Comparison of ENCODE assay signal across 8 cellular contexts in the genomic region with DNA sequence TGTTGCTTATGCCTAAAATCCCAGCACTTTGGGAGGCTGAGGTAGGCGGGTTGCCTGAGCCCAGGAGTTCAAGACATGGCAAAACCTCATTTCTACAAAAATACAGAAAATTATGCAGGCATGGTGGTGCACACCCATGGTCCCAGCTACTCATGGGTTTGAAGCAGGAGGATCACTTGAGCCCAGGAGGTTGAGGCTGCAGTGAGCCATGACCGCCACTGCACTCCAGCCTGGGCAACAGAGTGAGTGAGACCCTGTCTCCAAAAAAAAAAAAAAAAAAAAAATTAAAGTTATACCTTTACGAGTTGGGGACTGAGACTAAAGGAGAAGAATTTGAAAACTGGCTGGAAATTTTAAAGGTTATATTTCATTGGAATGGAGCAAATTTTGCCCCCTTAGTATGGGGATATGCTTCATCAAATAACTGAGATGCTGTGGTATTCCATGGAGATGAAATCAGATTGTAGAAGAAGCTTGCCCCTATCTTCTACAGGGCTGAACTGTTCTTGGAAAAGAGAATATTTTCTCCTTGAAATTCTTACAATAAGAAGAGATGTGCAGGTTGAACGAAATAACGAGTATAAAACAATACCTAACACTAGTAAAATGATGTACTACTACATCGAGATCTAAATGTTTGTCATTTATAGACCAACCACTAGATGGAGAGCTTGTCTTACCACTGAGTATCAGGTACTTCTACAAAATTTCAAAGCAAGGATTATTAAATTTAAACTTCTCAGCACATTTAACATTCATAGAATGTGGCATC. TPM values are rescaled to one million over a fixed set of nuclear protein-coding genes. Genes with fewer than 3 reads are reported as not detected.
DNase-seq lines count a peak whose midpoint lies in the region; ATAC-seq and TF ChIP-seq lines count a peak whose summit lies in the region.

No MANE protein-coding gene starts in this region.

- no peak overlapping the region for H2AFZ ChIP-seq in KMS-11 (ENCODE audit: low read depth)

- no peak overlapping the region for H3K27ac ChIP-seq in KMS-11
- H3K27ac ChIP-seq in RWPE1: no peak overlapping the region

- no peak overlapping the region for H3K9ac ChIP-seq in KMS-11

- H3K36me3 ChIP-seq in KMS-11 (ENCODE audit: insufficient read depth): no peaks in the 10 kb centered on the region

- H3K27me3 Mint-ChIP-seq in endothelial cell (ENCODE audit: unreplicated experiment) (no peaks in the 10 kb centered on the region), nephron (ENCODE audit: low read depth) (no peaks in the 10 kb centered on the region)
- H3K27me3 Mint-ChIP-seq in activated T-cell treated with anti-CD3 and anti-CD28 coated beads, Interleukin-2, amount 50 U/mL, for 24 hours: no peaks in the 10 kb centered on the region

- H3K4me2 ChIP-seq in KMS-11: no peak overlapping the region

- CTCF ChIA-PET in RWPE1 (lab: Yijun Ruan, JAX): interaction anchor here (0.6 to 0.8 kb wide), 5 partner anchors 9 to 1391 kb away, joined by 3 to 4 read pairs (median 3); no protein-coding TSS in a partner anchor

- no peaks in the 10 kb centered on the region for H3K27me3 ChIP-seq in KMS-11 (ENCODE audit: insufficient read depth, low read depth)

- H3K36me3 Mint-ChIP-seq in endothelial cell (ENCODE audit: low read depth, unreplicated experiment) (no peaks in the 10 kb centered on the region), nephron (ENCODE audit: low read depth) (no peaks in the 10 kb centered on the region)
- no peaks in the 10 kb centered on the region for H3K36me3 Mint-ChIP-seq in activated T-cell treated with anti-CD3 and anti-CD28 coated beads, Interleukin-2, amount 50 U/mL, for 24 hours (ENCODE audit: low read depth)

- TF ChIP-seq CTCF in KMS-11 (conservative IDR thresholded peaks at IDR 0.05; ENCODE audit: low read depth, low read length) (peak; percentile 93), RWPE1 (conservative IDR thresholded peaks at IDR 0.05; ENCODE audit: low read depth) (peak; percentile 75), endothelial cell (IDR thresholded peaks at IDR 0.05; ENCODE audit: unreplicated experiment) (peak; percentile 68), nephron (IDR thresholded peaks at IDR 0.05; ENCODE audit: unreplicated experiment in 3 of 3) (peak; percentile 61 to 79 (median 67))

- no peak overlapping the region for H3K4me3 ChIP-seq in KMS-11 (IDR thresholded peaks at IDR 0.05; ENCODE audit: insufficient read depth, low read depth, low read length)

- H3K4me1 Mint-ChIP-seq in endothelial cell (ENCODE audit: unreplicated experiment) (no peaks in the 10 kb centered on the region), nephron (peaks cover 35% of the 10 kb centered on the region)
- H3K4me1 Mint-ChIP-seq in activated T-cell treated with anti-CD3 and anti-CD28 coated beads, Interleukin-2, amount 50 U/mL, for 24 hours (ENCODE audit: low read depth): peaks cover 7% of the 10 kb centered on the region

- POLR2A ChIA-PET in RWPE1 (lab: Yijun Ruan, JAX; ENCODE audit: low non-redundant PET): no interaction called here

- H3K4me3 Mint-ChIP-seq in endothelial cell (ENCODE audit: unreplicated experiment) (no peak overlapping the region), nephron (no peak overlapping the region)
- H3K4me3 Mint-ChIP-seq in activated T-cell treated with anti-CD3 and anti-CD28 coated beads, Interleukin-2, amount 50 U/mL, for 24 hours: no peak overlapping the region

- H4K20me1 ChIP-seq in KMS-11 (ENCODE audit: insufficient read depth): no peaks in the 10 kb centered on the region

- H3K9me3 Mint-ChIP-seq in endothelial cell (ENCODE audit: unreplicated experiment) (no peaks in the 10 kb centered on the region), nephron (no peaks in the 10 kb centered on the region)
- H3K9me3 Mint-ChIP-seq in activated T-cell treated with anti-CD3 and anti-CD28 coated beads, Interleukin-2, amount 50 U/mL, for 24 hours: no peaks in the 10 kb centered on the region

- H3K79me2 ChIP-seq in KMS-11 (ENCODE audit: insufficient read depth, low read depth): no peaks in the 10 kb centered on the region

- peaks cover 2% of the 10 kb centered on the region for H3K4me1 ChIP-seq in KMS-11 (ENCODE audit: low read depth, poor library complexity, severe bottlenecking)

- ATAC-seq in GM21423 (IDR thresholded peaks at IDR 0.05; ENCODE audit: unreplicated experiment): peak; percentile 67

- peak; percentile 19 for DNase-seq in Daoy (ENCODE audit: low read depth)
- DNase-seq in RWPE1 (ENCODE audit: low spot score): peak; percentile 26
- DNase-seq in endothelial cell (ENCODE audit: low spot score): no peak
- no peak for DNase-seq in islet precursor cell
- DNase-seq in activated T-cell treated with anti-CD3 and anti-CD28 coated beads, Interleukin-2, amount 50 U/mL, for 24 hours: no peak

- H3K27ac Mint-ChIP-seq in endothelial cell (ENCODE audit: unreplicated experiment) (no peak overlapping the region), nephron (peak overlapping the region in 1 of 3 experiments; percentile 70)
- no peak overlapping the region for H3K27ac Mint-ChIP-seq in activated T-cell treated with anti-CD3 and anti-CD28 coated beads, Interleukin-2, amount 50 U/mL, for 24 hours

RNA-seq across cellular contexts. Expression of gene SCYL3, which starts 34.9 kb away (rescaled TPM):
- total RNA-seq in Daoy (2014; rRNA removed; shearing (Covaris generic)): 7.3 and 7.4 TPM in 2 replicates
- 19.2 TPM for total RNA-seq in endothelial cell (ENCODE audit: unreplicated experiment)

Comparison
In these comparisons a context has a peak if more than half of its experiments do, and no peak if none do; other contexts are left out.
1. DNase-seq: peak in Daoy (single experiment) and RWPE1 (single experiment); none in endothelial cell (single experiment), islet precursor cell (single experiment) and activated T-cell treated with anti-CD3 and anti-CD28 coated beads, Interleukin-2, amount 50 U/mL, for 24 hours (single experiment).
2. Peak in every context shown above with its lines, with median percentiles within 50 percentile points of each other: CTCF ChIP-seq.